Comparison of ENCODE assay signal across 9 cellular contexts in the genomic region with DNA sequence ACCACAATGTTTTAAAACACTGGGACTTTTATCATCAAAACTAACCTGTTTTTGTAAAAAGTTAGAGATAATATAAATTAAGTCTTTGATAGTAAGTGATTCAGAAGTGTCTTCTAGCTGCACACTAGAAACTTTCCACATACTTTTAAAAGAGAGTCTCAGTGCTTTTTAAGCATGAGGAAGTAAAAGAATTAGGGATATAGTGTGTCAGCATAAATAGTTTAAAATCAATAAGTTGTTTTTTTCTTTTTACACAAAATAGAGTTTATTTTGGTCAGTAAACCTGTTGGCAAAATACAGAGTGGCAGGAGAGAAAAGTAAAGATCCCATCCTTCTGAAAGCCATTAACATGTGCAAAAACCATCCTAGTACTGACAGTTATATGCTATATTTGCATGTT. TPM values are rescaled to one million over a fixed set of nuclear protein-coding genes. Genes with fewer than 3 reads are reported as not detected.
DNase-seq lines count a peak whose midpoint lies in the region; ATAC-seq and TF ChIP-seq lines count a peak whose summit lies in the region.
"Had no signal": no experiment of that assay in that cellular context is flagged by ENCODE, and none has a peak within 500 bp of the region (broad histone marks: within the 10 kb centered on the region; RNA-seq: fewer than 3 reads in every experiment).

No MANE protein-coding gene starts in this region.

- in situ Hi-C loops in brain microvascular endothelial cell (cut with HindIII; ENCODE audit: low pct_ligation_motif_present, low sequenced_read_pairs), result no loop called here

- H3K4me2 ChIP-seq in BLaER1, result peak overlapping the region; percentile 83

- peaks cover 31% of the 10 kb centered on the region for H3K36me3 ChIP-seq in BLaER1
- H3K36me3 ChIP-seq in HUES64 (ENCODE audit: insufficient read depth, low read length), result peaks cover 10% of the 10 kb centered on the region; the same call in 1 of the 2 replicates
- H3K36me3 ChIP-seq in brain microvascular endothelial cell (replicated peaks), result no peaks in the 10 kb centered on the region

- H3K9me3 ChIP-seq in BLaER1, result peaks cover 10% of the 10 kb centered on the region
- H3K9me3 ChIP-seq in HUES64 (ENCODE audit: insufficient read depth, low read depth, low read length), result no peaks in the 10 kb centered on the region

- no peaks in the 10 kb centered on the region for H3K9me3 Mint-ChIP-seq in natural killer cell treated with Interleukin-12 subunit alpha and Interleukin-12 subunit beta and Interleukin-15 and Interleukin-18, amount 100 ng/mL, for 72 hours

- DNase-seq in brain microvascular endothelial cell (no peak), NCI-H1092 treated with DMSO at 0.1 percent for 48 hours (lab: John Stamatoyannopoulos, UW) (no peak), NCI-H2107 (lab: John Stamatoyannopoulos, UW) (no peak), NCI-H748 treated with DMSO at 0.1 percent for 48 hours (lab: John Stamatoyannopoulos, UW) (no peak)
- DNase-seq in natural killer cell treated with Interleukin-12 subunit alpha and Interleukin-12 subunit beta and Interleukin-15 and Interleukin-18, amount 100 ng/mL, for 72 hours (ENCODE audit: low spot score), result no peak
- DNase-seq: GOT3 had no signal

- H3K36me3 Mint-ChIP-seq in natural killer cell treated with Interleukin-12 subunit alpha and Interleukin-12 subunit beta and Interleukin-15 and Interleukin-18, amount 100 ng/mL, for 72 hours, result no peaks in the 10 kb centered on the region

- no peaks in the 10 kb centered on the region for H3K27me3 Mint-ChIP-seq in natural killer cell treated with Interleukin-12 subunit alpha and Interleukin-12 subunit beta and Interleukin-15 and Interleukin-18, amount 100 ng/mL, for 72 hours

- peak overlapping the region; percentile 92; the same call in 1 of the 2 replicates for H3K9ac ChIP-seq in BLaER1
- H3K9ac ChIP-seq in HUES64 (ENCODE audit: low read depth, low read length), result no peak overlapping the region

- H3K4me3 Mint-ChIP-seq in natural killer cell treated with Interleukin-12 subunit alpha and Interleukin-12 subunit beta and Interleukin-15 and Interleukin-18, amount 100 ng/mL, for 72 hours, result peak overlapping the region; percentile 90

- peaks cover 13 to 23% of the 10 kb centered on the region in 2 donors for H3K4me1 Mint-ChIP-seq in natural killer cell treated with Interleukin-12 subunit alpha and Interleukin-12 subunit beta and Interleukin-15 and Interleukin-18, amount 100 ng/mL, for 72 hours (ENCODE audit: low read depth in 2 of 2)

- ATAC-seq in natural killer cell treated with Interleukin-12 subunit alpha and Interleukin-12 subunit beta and Interleukin-15 and Interleukin-18, amount 100 ng/mL, for 72 hours, result no peak
- no peak for ATAC-seq in HG03095 (IDR thresholded peaks at IDR 0.05; ENCODE audit: unreplicated experiment)

- H3K27ac Mint-ChIP-seq in natural killer cell treated with Interleukin-12 subunit alpha and Interleukin-12 subunit beta and Interleukin-15 and Interleukin-18, amount 100 ng/mL, for 72 hours, result peak overlapping the region in 1 of 2 donors; percentile 91

- H3K27ac ChIP-seq in BLaER1, result no peak overlapping the region
- no peak overlapping the region for H3K27ac ChIP-seq in HUES64 (ENCODE audit: low read depth, low read length)
- no peak overlapping the region for H3K27ac ChIP-seq in brain microvascular endothelial cell

- H4K20me1 ChIP-seq in BLaER1, result peaks cover 44% of the 10 kb centered on the region

- no peak for TF ChIP-seq CTCF in brain microvascular endothelial cell (IDR thresholded peaks at IDR 0.05; ENCODE audit: low read depth, low read length, missing control alignments)

- H3K4me3 ChIP-seq in BLaER1, result peak overlapping the region; percentile 94
- H3K4me3 ChIP-seq in HUES64 (ENCODE audit: low read length), result peak overlapping the region; percentile 74
- H3K4me3 ChIP-seq in brain microvascular endothelial cell (ENCODE audit: low read depth, low read length), result peak overlapping the region; percentile 3

- H3K4me1 ChIP-seq in BLaER1, result peaks cover 12% of the 10 kb centered on the region
- H3K4me1 ChIP-seq in HUES64 (ENCODE audit: insufficient read depth, low read length), result peaks cover 12% of the 10 kb centered on the region

- H3K27me3 ChIP-seq in BLaER1 (no peaks in the 10 kb centered on the region), HUES64 (ENCODE audit: insufficient read depth, low read length) (no peaks in the 10 kb centered on the region), brain microvascular endothelial cell (replicated peaks) (no peaks in the 10 kb centered on the region)

RNA-seq across cellular contexts. Expression of a gene that starts 1.7 kb away (rescaled TPM):
- polyA plus RNA-seq in HUES64 (2013, experiment 1 of 2), result 52.7 TPM
- 62.3 TPM for polyA plus RNA-seq in HUES64 (2013, experiment 2 of 2)
- 10 to 100 TPM; 66.4 to 93.3 TPM for total RNA-seq in natural killer cell treated with Interleukin-12 subunit alpha and Interleukin-12 subunit beta and Interleukin-15 and Interleukin-18, amount 100 ng/mL, for 72 hours

Comparison
In these comparisons a context has a peak if more than half of its experiments do, and no peak if none do; other contexts are left out.
1. H3K4me3 ChIP-seq: peak in every context shown above with its lines; median percentile 94 in BLaER1; 74 in HUES64; 3 in brain microvascular endothelial cell.